In genomic region chr3:161171639-161172552, GRCh38 we compare ENCODE assay signal across 9 cellular contexts. TPM values are rescaled to one million over a fixed set of nuclear protein-coding genes. Genes with fewer than 3 reads are reported as not detected.
A peak's percentile ranks its signal among the peaks of the same experiment; 100 is the strongest.
DNase-seq lines count a peak whose midpoint lies in the region; ATAC-seq and TF ChIP-seq lines count a peak whose summit lies in the region.
"Had no signal": no experiment of that assay in that cellular context is flagged by ENCODE, and none has a peak within 500 bp of the region (broad histone marks: within the 10 kb centered on the region; RNA-seq: fewer than 3 reads in every experiment).

No MANE protein-coding gene starts in this region.

- no peaks in the 10 kb centered on the region for H3K36me3 Mint-ChIP-seq in chondrocyte (ENCODE audit: low read depth)
- H3K36me3 Mint-ChIP-seq in natural killer cell treated with Interleukin-12 subunit alpha and Interleukin-12 subunit beta and Interleukin-15 and Interleukin-18, amount 100 ng/mL, for 72 hours: no peaks in the 10 kb centered on the region

- no peak overlapping the region for H3K27ac ChIP-seq in right lobe of liver

- no peaks in the 10 kb centered on the region for H3K27me3 Mint-ChIP-seq in chondrocyte (ENCODE audit: low read depth)
- H3K27me3 Mint-ChIP-seq in natural killer cell treated with Interleukin-12 subunit alpha and Interleukin-12 subunit beta and Interleukin-15 and Interleukin-18, amount 100 ng/mL, for 72 hours: peaks cover 2 to 8% of the 10 kb centered on the region in 2 donors

- H3K27ac Mint-ChIP-seq in chondrocyte (ENCODE audit: unreplicated experiment): no peak overlapping the region
- no peak overlapping the region for H3K27ac Mint-ChIP-seq in natural killer cell treated with Interleukin-12 subunit alpha and Interleukin-12 subunit beta and Interleukin-15 and Interleukin-18, amount 100 ng/mL, for 72 hours

- H3K9me3 Mint-ChIP-seq in chondrocyte (ENCODE audit: low read depth): peaks cover 5% of the 10 kb centered on the region
- no peaks in the 10 kb centered on the region for H3K9me3 Mint-ChIP-seq in natural killer cell treated with Interleukin-12 subunit alpha and Interleukin-12 subunit beta and Interleukin-15 and Interleukin-18, amount 100 ng/mL, for 72 hours

- ATAC-seq in right lobe of liver (peak; percentile 49 to 64 (median 62)), HG02981 (IDR thresholded peaks at IDR 0.05; ENCODE audit: unreplicated experiment) (no peak)
- ATAC-seq in natural killer cell treated with Interleukin-12 subunit alpha and Interleukin-12 subunit beta and Interleukin-15 and Interleukin-18, amount 100 ng/mL, for 72 hours: no peak

- TF ChIP-seq POLR2A in right lobe of liver (IDR thresholded peaks at IDR 0.05): no peak

- intact Hi-C loops in right lobe of liver (cut with DNase I): no loop called here

- H3K9me3 ChIP-seq in right lobe of liver: no peaks in the 10 kb centered on the region

- DNase-seq in DMS 273 treated with DMSO at 0.1 percent for 48 hours (lab: John Stamatoyannopoulos, UW) (peak; percentile 20), NCI-H748 (lab: John Stamatoyannopoulos, UW; ENCODE audit: unreplicated experiment) (peak; percentile 32), chondrocyte (ENCODE audit: low spot score) (no peak), right lobe of liver (no peak), NK-92 (lab: John Stamatoyannopoulos, UW; ENCODE audit: unreplicated experiment) (no peak), activated T-cell treated with anti-CD3 and anti-CD28 coated beads for 4 hours (no peak)
- no peak for DNase-seq in natural killer cell treated with Interleukin-12 subunit alpha and Interleukin-12 subunit beta and Interleukin-15 and Interleukin-18, amount 100 ng/mL, for 72 hours (ENCODE audit: low spot score)
- DNase-seq: NCI-H1436 treated with DMSO at 0.1 percent for 48 hours had no signal

- no peak overlapping the region for H3K4me3 Mint-ChIP-seq in chondrocyte (ENCODE audit: unreplicated experiment)
- H3K4me3 Mint-ChIP-seq in natural killer cell treated with Interleukin-12 subunit alpha and Interleukin-12 subunit beta and Interleukin-15 and Interleukin-18, amount 100 ng/mL, for 72 hours: no peak overlapping the region

- peaks cover 6% of the 10 kb centered on the region for H3K4me1 Mint-ChIP-seq in chondrocyte (ENCODE audit: low read depth)
- no peaks in the 10 kb centered on the region for H3K4me1 Mint-ChIP-seq in natural killer cell treated with Interleukin-12 subunit alpha and Interleukin-12 subunit beta and Interleukin-15 and Interleukin-18, amount 100 ng/mL, for 72 hours (ENCODE audit: low read depth in 2 of 2)

- no peaks in the 10 kb centered on the region for H3K27me3 ChIP-seq in right lobe of liver

- peak; percentile 67 for TF ChIP-seq CTCF in chondrocyte (IDR thresholded peaks at IDR 0.05)
- peak; percentile 10 to 43 (median 28) for TF ChIP-seq CTCF in right lobe of liver (IDR thresholded peaks at IDR 0.05)

- no peaks in the 10 kb centered on the region for H3K36me3 ChIP-seq in right lobe of liver

- H3K4me1 ChIP-seq in right lobe of liver: no peaks in the 10 kb centered on the region

- H3K4me3 ChIP-seq in right lobe of liver: no peak overlapping the region

- WGBS in right lobe of liver (ENCODE audit: insufficient coverage, low coverage, low lambda C conversion rate, missing lambda C conversion rate): 74% methylated on average over 2 of the region's 2 CpGs

RNA-seq across cellular contexts. Expression of gene NMD3, which starts 49.2 kb away (rescaled TPM):
- 67.8 to 80.2 TPM (median 73.1 TPM) in 3 replicates for total RNA-seq in chondrocyte
- total RNA-seq in right lobe of liver: 10 to 100 TPM; 33.3 to 46.7 (median 42.2) TPM
- total RNA-seq in natural killer cell treated with Interleukin-12 subunit alpha and Interleukin-12 subunit beta and Interleukin-15 and Interleukin-18, amount 100 ng/mL, for 72 hours: 10 to 100 TPM; 51.8 to 66.8 TPM

Comparison
In these comparisons a context has a peak if more than half of its experiments do, and no peak if none do; other contexts are left out.
1. DNase-seq: peak in DMS 273 treated with DMSO at 0.1 percent for 48 hours (single experiment) and NCI-H748 (single experiment); none in chondrocyte (single experiment), right lobe of liver (0 of 3), NK-92 (single experiment), natural killer cell treated with Interleukin-12 subunit alpha and Interleukin-12 subunit beta and Interleukin-15 and Interleukin-18, amount 100 ng/mL, for 72 hours (single experiment) and activated T-cell treated with anti-CD3 and anti-CD28 coated beads for 4 hours (single experiment).
2. ATAC-seq: peak in right lobe of liver (4 of 4); none in natural killer cell treated with Interleukin-12 subunit alpha and Interleukin-12 subunit beta and Interleukin-15 and Interleukin-18, amount 100 ng/mL, for 72 hours (0 of 2) and HG02981 (single experiment).